ENCODE assay signal across 15 cellular contexts in the genomic region with DNA sequence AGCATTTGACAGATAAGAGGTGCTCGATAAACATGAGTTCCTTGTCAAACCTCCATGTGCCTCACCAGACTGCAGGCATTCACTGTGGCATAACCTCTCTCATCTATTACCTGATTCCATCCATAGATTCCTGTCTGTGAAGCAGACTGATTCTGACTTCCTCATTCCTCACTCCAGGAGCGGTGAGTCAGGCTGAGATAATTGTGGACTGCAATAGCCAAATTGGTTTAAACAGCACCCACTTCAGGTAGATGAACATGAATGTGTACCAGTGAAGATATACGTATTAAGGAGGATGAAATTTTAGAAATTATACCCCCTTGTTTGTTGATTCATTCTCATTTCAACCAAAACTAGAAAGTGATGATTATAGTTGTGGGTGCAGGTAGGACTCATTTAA.
A peak's percentile ranks its signal among the peaks of the same experiment; 100 is the strongest.
DNase-seq lines count a peak whose midpoint lies in the region; ATAC-seq and TF ChIP-seq lines count a peak whose summit lies in the region.
"Had no signal": no experiment of that assay in that cellular context is flagged by ENCODE, and none has a peak within 500 bp of the region (broad histone marks: within the 10 kb centered on the region; RNA-seq: fewer than 3 reads in every experiment).

No MANE protein-coding gene starts in this region.

- H3K27ac Mint-ChIP-seq in Calu3 (ENCODE audit: unreplicated experiment) = peak overlapping the region; percentile 25
- H3K27ac Mint-ChIP-seq: effector memory CD8-positive, alpha-beta T cell had no signal

- in situ Hi-C loops in brain microvascular endothelial cell (cut with HindIII; ENCODE audit: low pct_ligation_motif_present, low sequenced_read_pairs) = no loop called here

- intact Hi-C loops in Calu3 (cut with micrococcal nuclease; ENCODE audit: unreplicated experiment) = no loop called here
- intact Hi-C loops in left colon (cut with DNase I, micrococcal nuclease) = no loop called here

- H3K36me3 Mint-ChIP-seq in Calu3 (ENCODE audit: insufficient read depth, unreplicated experiment) = no peaks in the 10 kb centered on the region

- CTCF ChIA-PET in Calu3 (lab: Charles Lee) = no interaction called here

- no peak overlapping the region for H3K4me3 ChIP-seq in brain microvascular endothelial cell (ENCODE audit: low read depth, low read length)
- H3K4me3 ChIP-seq: psoas muscle, SK-N-MC had no signal

- no peaks in the 10 kb centered on the region for H3K36me3 ChIP-seq in brain microvascular endothelial cell (replicated peaks)
- H3K36me3 ChIP-seq: BE2C, WERI-Rb-1 had no signal

- no peaks in the 10 kb centered on the region for H3K9me3 Mint-ChIP-seq in Calu3 (ENCODE audit: low read depth, unreplicated experiment)
- H3K9me3 Mint-ChIP-seq: effector memory CD8-positive, alpha-beta T cell had no signal

- no TSS peak for BruUV-seq in Calu3 (replicated peaks; lab: Mats Ljungman, UMichigan)

- DNase-seq in Calu3 (peak; percentile 73), M059J (ENCODE audit: low read depth) (peak; percentile 4), brain microvascular endothelial cell (peak; percentile 6), left colon (no peak), pons (ENCODE audit: low spot score) (no peak)
- no peak for DNase-seq in stimulated activated CD4-positive, alpha-beta T cell treated with anti-CD3 and anti-CD28 coated beads, Interleukin-4, amount 100 ng/mL, for 24 hours
- DNase-seq in stimulated activated CD4-positive, alpha-beta T cell treated with anti-CD3 and anti-CD28 coated beads, Interleukin-15, amount 100 ng/mL, for 24 hours = no peak
- DNase-seq: activated naive CD4-positive, alpha-beta T cell; BE2C; effector memory CD8-positive, alpha-beta T cell; NCI-H1694 treated with DMSO at 0.1 percent for 48 hours; psoas muscle; WERI-Rb-1 had no signal

- no peak overlapping the region for H3K4me3 Mint-ChIP-seq in Calu3 (ENCODE audit: low read depth, unreplicated experiment)
- H3K4me3 Mint-ChIP-seq: effector memory CD8-positive, alpha-beta T cell had no signal

- no peaks in the 10 kb centered on the region for H3K27me3 ChIP-seq in brain microvascular endothelial cell (replicated peaks)
- H3K27me3 ChIP-seq: BE2C had no signal

- no peaks in the 10 kb centered on the region for H3K27me3 Mint-ChIP-seq in Calu3 (ENCODE audit: unreplicated experiment)

- no peak for TF ChIP-seq CTCF in Calu3 (IDR thresholded peaks at IDR 0.05; ENCODE audit: unreplicated experiment)
- TF ChIP-seq CTCF in brain microvascular endothelial cell (IDR thresholded peaks at IDR 0.05; ENCODE audit: low read depth, low read length, missing control alignments) = no peak

- ATAC-seq in left colon (peak; percentile 41), HG03175 (IDR thresholded peaks at IDR 0.05; ENCODE audit: unreplicated experiment) (no peak)
- ATAC-seq: effector memory CD8-positive, alpha-beta T cell; psoas muscle had no signal

- H3K27ac ChIP-seq in brain microvascular endothelial cell = no peak overlapping the region
- H3K27ac ChIP-seq: psoas muscle, SK-N-MC, WERI-Rb-1 had no signal

- H3K4me1 Mint-ChIP-seq in Calu3 (ENCODE audit: low read depth, unreplicated experiment) = peaks cover 8% of the 10 kb centered on the region

Comparison
In these comparisons a context has a peak if more than half of its experiments do, and no peak if none do; other contexts are left out.
1. DNase-seq: peak in Calu3 (single experiment), M059J (single experiment) and brain microvascular endothelial cell (single experiment); none in left colon (0 of 2), pons (single experiment), stimulated activated CD4-positive, alpha-beta T cell treated with anti-CD3 and anti-CD28 coated beads, Interleukin-4, amount 100 ng/mL, for 24 hours (single experiment) and stimulated activated CD4-positive, alpha-beta T cell treated with anti-CD3 and anti-CD28 coated beads, Interleukin-15, amount 100 ng/mL, for 24 hours (single experiment).